Comparison of ENCODE assay signal across 12 cellular contexts in the genomic region with DNA sequence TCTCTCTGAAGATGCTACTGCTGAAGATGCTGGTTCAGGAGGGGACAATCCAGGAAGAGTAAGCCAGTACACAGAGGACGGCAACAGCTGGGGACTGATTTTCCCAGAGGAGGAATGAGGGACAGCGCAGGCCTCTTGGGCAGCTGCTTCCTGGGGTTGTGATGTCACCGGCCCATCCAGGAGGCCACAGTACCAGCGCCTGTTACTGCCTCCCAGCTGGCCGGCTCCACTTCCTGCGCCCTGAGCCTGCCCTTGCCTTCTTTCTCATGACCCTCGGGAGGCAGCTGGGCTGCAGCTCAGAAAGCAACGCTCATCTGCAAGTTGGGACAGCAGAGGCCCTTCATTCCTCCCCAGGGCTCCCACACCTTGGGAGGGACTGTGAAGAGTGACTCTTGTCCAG. TPM values are rescaled to one million over a fixed set of nuclear protein-coding genes. Genes with fewer than 3 reads are reported as not detected.
DNase-seq lines count a peak whose midpoint lies in the region; ATAC-seq lines count a peak whose summit lies in the region.
"Had no signal": no experiment of that assay in that cellular context is flagged by ENCODE, and none has a peak within 500 bp of the region (broad histone marks: within the 10 kb centered on the region; RNA-seq: fewer than 3 reads in every experiment).

No MANE protein-coding gene starts in this region.

- DNase-seq in EH (ENCODE audit: low read depth) (peak; percentile 94), left cardiac atrium (peak; percentile 61), pons (ENCODE audit: low spot score) (peak; percentile 29), ureter (ENCODE audit: low spot score) (no peak)
- DNase-seq in activated naive CD8-positive, alpha-beta T cell treated with anti-CD3 and anti-CD28 coated beads, Interleukin-2, amount 50 U/mL, for 24 hours, result no peak
- DNase-seq: activated gamma-delta T cell treated with Interleukin-2 at 50 U/mL for 16 hours, DMS79 treated with DMSO at 0.1 percent for 48 hours, NCI-H1930, pancreas had no signal

- H3K4me3 Mint-ChIP-seq in activated naive CD8-positive, alpha-beta T cell treated with anti-CD3 and anti-CD28 coated beads, Interleukin-2, amount 50 U/mL, for 24 hours, result no peak overlapping the region

- peaks cover 49% of the 10 kb centered on the region for H3K4me1 Mint-ChIP-seq in activated naive CD8-positive, alpha-beta T cell treated with anti-CD3 and anti-CD28 coated beads, Interleukin-2, amount 50 U/mL, for 24 hours

- H3K27me3 Mint-ChIP-seq in activated naive CD8-positive, alpha-beta T cell treated with anti-CD3 and anti-CD28 coated beads, Interleukin-2, amount 50 U/mL, for 24 hours, result no peaks in the 10 kb centered on the region

- peak overlapping the region; percentile 4 for H3K27ac Mint-ChIP-seq in activated naive CD8-positive, alpha-beta T cell treated with anti-CD3 and anti-CD28 coated beads, Interleukin-2, amount 50 U/mL, for 24 hours

- H3K36me3 Mint-ChIP-seq in activated naive CD8-positive, alpha-beta T cell treated with anti-CD3 and anti-CD28 coated beads, Interleukin-2, amount 50 U/mL, for 24 hours (ENCODE audit: low read depth), result no peaks in the 10 kb centered on the region

- intact Hi-C loops in left cardiac atrium (cut with DNase I), result no loop called here

- ATAC-seq in activated naive CD8-positive, alpha-beta T cell treated with anti-CD3 and anti-CD28 coated beads, Interleukin-2, amount 50 U/mL, for 24 hours, result no peak
- ATAC-seq in left cardiac atrium (peak; percentile 49 to 55), HG02798 (IDR thresholded peaks at IDR 0.05; ENCODE audit: poor library complexity, unreplicated experiment) (no peak), HG02678 (IDR thresholded peaks at IDR 0.05; ENCODE audit: unreplicated experiment) (no peak), GM18498 (IDR thresholded peaks at IDR 0.05; ENCODE audit: unreplicated experiment) (no peak)
- ATAC-seq: pancreas had no signal

- no peaks in the 10 kb centered on the region for H3K9me3 Mint-ChIP-seq in activated naive CD8-positive, alpha-beta T cell treated with anti-CD3 and anti-CD28 coated beads, Interleukin-2, amount 50 U/mL, for 24 hours

RNA-seq across cellular contexts. Expression of a gene that starts 21.9 kb away (rescaled TPM):
- total RNA-seq in left cardiac atrium (100 to 1,000 TPM; 119 to 172 TPM), ureter (81.0 TPM)

RNA-seq across cellular contexts. Expression of a gene that starts 50.2 kb away (rescaled TPM):
- total RNA-seq in left cardiac atrium, result 1 to 10 TPM in 1 of 2 donors, under 1 TPM in 1; 0.18 to 1.3 TPM
- 0.52 TPM for total RNA-seq in ureter

Comparison
In these comparisons a context has a peak if more than half of its experiments do, and no peak if none do; other contexts are left out.
1. DNase-seq: peak in EH (single experiment), left cardiac atrium (single experiment) and pons (single experiment); none in activated naive CD8-positive, alpha-beta T cell treated with anti-CD3 and anti-CD28 coated beads, Interleukin-2, amount 50 U/mL, for 24 hours (single experiment) and ureter (single experiment).
2. ATAC-seq: peak in left cardiac atrium (2 of 2); none in activated naive CD8-positive, alpha-beta T cell treated with anti-CD3 and anti-CD28 coated beads, Interleukin-2, amount 50 U/mL, for 24 hours (single experiment), HG02798 (single experiment), HG02678 (single experiment) and GM18498 (single experiment).